12 cellular contexts compared by ENCODE assay signal in genomic region chr10:13614530-13615332, GRCh38. TPM values are rescaled to one million over a fixed set of nuclear protein-coding genes. Genes with fewer than 3 reads are reported as not detected.
DNase-seq lines count a peak whose midpoint lies in the region; ATAC-seq and TF ChIP-seq lines count a peak whose summit lies in the region.
"Had no signal": no experiment of that assay in that cellular context is flagged by ENCODE, and none has a peak within 500 bp of the region (broad histone marks: within the 10 kb centered on the region; RNA-seq: fewer than 3 reads in every experiment).

No MANE protein-coding gene starts in this region.

- H3K4me1 ChIP-seq in SJSA1 (replicated peaks) (peaks cover 33% of the 10 kb centered on the region), esophagus muscularis mucosa (peaks cover 0 to 27% (median 26%) of the 10 kb centered on the region in 4 donors)
- H3K4me1 ChIP-seq: ascending aorta had no signal

- peaks cover 23% of the 10 kb centered on the region for H3K4me1 Mint-ChIP-seq in neural crest cell
- no peaks in the 10 kb centered on the region for H3K4me1 Mint-ChIP-seq in stimulated activated effector memory CD8-positive, alpha-beta T cell treated with anti-CD3 and anti-CD28 coated beads, Interleukin-12 subunit alpha, Interleukin-12 subunit beta, amount 100 ng/mL, for 72 hours

- H3K36me3 Mint-ChIP-seq in neural crest cell (ENCODE audit: low read depth) = peaks cover 11% of the 10 kb centered on the region
- H3K36me3 Mint-ChIP-seq in stimulated activated effector memory CD8-positive, alpha-beta T cell treated with anti-CD3 and anti-CD28 coated beads, Interleukin-12 subunit alpha, Interleukin-12 subunit beta, amount 100 ng/mL, for 72 hours = peaks cover 95% of the 10 kb centered on the region

- intact Hi-C loops in esophagus muscularis mucosa (cut with DNase I) = no loop called here

- no peaks in the 10 kb centered on the region for H3K9me3 ChIP-seq in SJSA1 (replicated peaks)
- H3K9me3 ChIP-seq in esophagus muscularis mucosa = no peaks in the 10 kb centered on the region
- H3K9me3 ChIP-seq: ascending aorta, tibial artery had no signal

- no peaks in the 10 kb centered on the region for H3K27me3 Mint-ChIP-seq in neural crest cell (ENCODE audit: low read depth)

- WGBS in esophagus muscularis mucosa = 47% methylated on average over 8 of the region's 8 CpGs

- peaks cover 38% of the 10 kb centered on the region for H3K36me3 ChIP-seq in SJSA1
- H3K36me3 ChIP-seq in esophagus muscularis mucosa = peaks cover 16 to 84% (median 58%) of the 10 kb centered on the region in 4 donors

- no peaks in the 10 kb centered on the region for H3K9me3 Mint-ChIP-seq in neural crest cell
- H3K9me3 Mint-ChIP-seq in stimulated activated effector memory CD8-positive, alpha-beta T cell treated with anti-CD3 and anti-CD28 coated beads, Interleukin-12 subunit alpha, Interleukin-12 subunit beta, amount 100 ng/mL, for 72 hours = no peaks in the 10 kb centered on the region

- TF ChIP-seq CTCF in esophagus muscularis mucosa (IDR thresholded peaks at IDR 0.05) (no peak), neural crest cell (conservative IDR thresholded peaks at IDR 0.05) (peak; percentile 15)

- DNase-seq in EL (peak; percentile 96), SJSA1 (ENCODE audit: low read depth in 1 of 2, low spot score in 2 of 2) (peak; percentile 68 to 81), esophagus muscularis mucosa (ENCODE audit: extremely low spot score) (no peak), neural crest cell (ENCODE audit: low read depth, low spot score) (no peak), NCI-H2081 treated with DMSO at 0.1 percent for 48 hours (lab: John Stamatoyannopoulos, UW) (no peak)
- no peak for DNase-seq in stimulated activated effector memory CD8-positive, alpha-beta T cell treated with anti-CD3 and anti-CD28 coated beads, Interleukin-12 subunit alpha, Interleukin-12 subunit beta, amount 100 ng/mL, for 72 hours (ENCODE audit: low spot score in 2 of 2)
- DNase-seq: NCI-H187 treated with DMSO at 0.1 percent for 48 hours, SHP77 had no signal

- no peak for TF ChIP-seq POLR2A in esophagus muscularis mucosa (IDR thresholded peaks at IDR 0.05; ENCODE audit: low read depth)

- no peak for TF ChIP-seq EP300 in esophagus muscularis mucosa (IDR thresholded peaks at IDR 0.05)

- H3K27me3 ChIP-seq in SJSA1 (replicated peaks) = no peaks in the 10 kb centered on the region
- no peaks in the 10 kb centered on the region for H3K27me3 ChIP-seq in esophagus muscularis mucosa
- H3K27me3 ChIP-seq: ascending aorta, tibial artery had no signal

- H3K4me3 Mint-ChIP-seq in neural crest cell = no peak overlapping the region
- H3K4me3 Mint-ChIP-seq in stimulated activated effector memory CD8-positive, alpha-beta T cell treated with anti-CD3 and anti-CD28 coated beads, Interleukin-12 subunit alpha, Interleukin-12 subunit beta, amount 100 ng/mL, for 72 hours = no peak overlapping the region

- peak overlapping the region; percentile 92 for H3K27ac ChIP-seq in SJSA1
- peak overlapping the region in 3 of 4 donors; percentile 60 to 65 (median 61) for H3K27ac ChIP-seq in esophagus muscularis mucosa (replicated peaks in 1 of 4)
- H3K27ac ChIP-seq: ascending aorta had no signal

- H3K4me3 ChIP-seq in SJSA1 = no peak overlapping the region
- no peak overlapping the region for H3K4me3 ChIP-seq in esophagus muscularis mucosa
- H3K4me3 ChIP-seq: ascending aorta, tibial artery had no signal

- no peak for ATAC-seq in stimulated activated effector memory CD8-positive, alpha-beta T cell treated with anti-CD3 and anti-CD28 coated beads, Interleukin-12 subunit alpha, Interleukin-12 subunit beta, amount 100 ng/mL, for 72 hours
- ATAC-seq in GM18511 (IDR thresholded peaks at IDR 0.05; ENCODE audit: unreplicated experiment) = no peak
- ATAC-seq in HG02798 (IDR thresholded peaks at IDR 0.05; ENCODE audit: poor library complexity, unreplicated experiment) = no peak

- no peak overlapping the region for H3K27ac Mint-ChIP-seq in neural crest cell (ENCODE audit: unreplicated experiment)
- no peak overlapping the region for H3K27ac Mint-ChIP-seq in stimulated activated effector memory CD8-positive, alpha-beta T cell treated with anti-CD3 and anti-CD28 coated beads, Interleukin-12 subunit alpha, Interleukin-12 subunit beta, amount 100 ng/mL, for 72 hours

RNA-seq across cellular contexts. Expression of gene PRPF18, which starts 28.0 kb away (rescaled TPM):
- 50.4 and 54.8 TPM in 2 replicates for total RNA-seq in SJSA1 (2014; rRNA removed; shearing (Covaris generic))
- total RNA-seq in esophagus muscularis mucosa = 10 to 100 TPM; 16.2 to 27.8 (median 25.6) TPM
- total RNA-seq in neural crest cell = 14.6 and 15.0 TPM in 2 replicates

Comparison
In these comparisons a context has a peak if more than half of its experiments do, and no peak if none do; other contexts are left out.
1. DNase-seq: peak in EL (single experiment) and SJSA1 (2 of 2); none in esophagus muscularis mucosa (single experiment), neural crest cell (single experiment), stimulated activated effector memory CD8-positive, alpha-beta T cell treated with anti-CD3 and anti-CD28 coated beads, Interleukin-12 subunit alpha, Interleukin-12 subunit beta, amount 100 ng/mL, for 72 hours (0 of 2) and NCI-H2081 treated with DMSO at 0.1 percent for 48 hours (single experiment).